13 cellular contexts compared by ENCODE assay signal in genomic region chr19:33402421-33403220, GRCh38. TPM values are rescaled to one million over a fixed set of nuclear protein-coding genes. Genes with fewer than 3 reads are reported as not detected.
DNase-seq lines count a peak whose midpoint lies in the region; ATAC-seq and TF ChIP-seq lines count a peak whose summit lies in the region.
"Had no signal": no experiment of that assay in that cellular context is flagged by ENCODE, and none has a peak within 500 bp of the region (broad histone marks: within the 10 kb centered on the region; RNA-seq: fewer than 3 reads in every experiment).

No MANE protein-coding gene starts in this region.

- intact Hi-C loops in activated naive CD4-positive, alpha-beta T cell treated with anti-CD3 and anti-CD28 coated beads for 36 hours (cut with micrococcal nuclease) = no loop called here

- H3K36me3 ChIP-seq in RWPE2 (ENCODE audit: low read depth) = no peaks in the 10 kb centered on the region
- H3K36me3 ChIP-seq in kidney epithelial cell (ENCODE audit: control insufficient read depth, insufficient read depth, low read length) = no peaks in the 10 kb centered on the region
- peaks cover 0 to 22% (median 7%) of the 10 kb centered on the region in 5 donors for H3K36me3 ChIP-seq in subcutaneous abdominal adipose tissue (ENCODE audit: control insufficient read depth in 5 of 5, insufficient read depth in 5 of 5, low read length in 5 of 5)
- H3K36me3 ChIP-seq: vagina had no signal

- H3K36me3 Mint-ChIP-seq in activated naive CD4-positive, alpha-beta T cell treated with anti-CD3 and anti-CD28 coated beads for 36 hours (ENCODE audit: low read depth) = no peaks in the 10 kb centered on the region

- CTCF ChIA-PET in activated naive CD4-positive, alpha-beta T cell treated with anti-CD3 and anti-CD28 coated beads for 36 hours (lab: Charles Lee) = interaction anchor here (5.1 kb wide), 1 partner anchor 160 kb away, joined by 31 read pairs; no protein-coding TSS in a partner anchor

- H3K9ac ChIP-seq in subcutaneous abdominal adipose tissue (ENCODE audit: low read length in 5 of 5) = no peak overlapping the region

- no peaks in the 10 kb centered on the region for H3K9me3 Mint-ChIP-seq in activated naive CD4-positive, alpha-beta T cell treated with anti-CD3 and anti-CD28 coated beads for 36 hours
- H3K9me3 Mint-ChIP-seq: HFFc6 had no signal

- no peak overlapping the region for H3K4me3 Mint-ChIP-seq in activated naive CD4-positive, alpha-beta T cell treated with anti-CD3 and anti-CD28 coated beads for 36 hours
- H3K4me3 Mint-ChIP-seq: HFFc6 had no signal

- DNase-seq in activated naive CD4-positive, alpha-beta T cell treated with anti-CD3 and anti-CD28 coated beads, Interleukin-2, amount 50 U/mL, for 16 hours = peak; percentile 7
- DNase-seq in activated naive CD4-positive, alpha-beta T cell treated with anti-CD3 and anti-CD28 coated beads for 36 hours = no peak
- DNase-seq in RWPE2 (ENCODE audit: low spot score) (peak; percentile 52), kidney epithelial cell (ENCODE audit: low read depth) (no peak), EL (no peak), ureter (ENCODE audit: low spot score) (no peak)
- DNase-seq: activated CD4-positive, alpha-beta T cell treated with anti-CD3 and anti-CD28 coated beads for 4 hours; HFFc6; hypothalamus; NCI-H774 had no signal

- H3K27me3 ChIP-seq in RWPE2 (ENCODE audit: insufficient read depth, poor library complexity, severe bottlenecking) (no peaks in the 10 kb centered on the region), kidney epithelial cell (ENCODE audit: control insufficient read depth, insufficient read depth, low read length) (no peaks in the 10 kb centered on the region), subcutaneous abdominal adipose tissue (ENCODE audit: control insufficient read depth in 5 of 5, insufficient read depth in 4 of 5, low read length in 5 of 5) (no peaks in the 10 kb centered on the region)
- H3K27me3 ChIP-seq: vagina had no signal

- no peak overlapping the region for H3K27ac ChIP-seq in RWPE2 (ENCODE audit: poor library complexity, severe bottlenecking)
- peak overlapping the region; percentile 32 for H3K27ac ChIP-seq in subcutaneous abdominal adipose tissue (ENCODE audit: low read depth, low read length)
- H3K27ac ChIP-seq: vagina had no signal

- no peak for TF ChIP-seq CTCF in RWPE2 (IDR thresholded peaks at IDR 0.05; ENCODE audit: poor library complexity, severe bottlenecking)
- peak; percentile 9 for TF ChIP-seq CTCF in kidney epithelial cell (IDR thresholded peaks at IDR 0.05; ENCODE audit: insufficient read depth, low read length, poor library complexity, severe bottlenecking)

- H3K27ac Mint-ChIP-seq in activated naive CD4-positive, alpha-beta T cell treated with anti-CD3 and anti-CD28 coated beads for 36 hours = no peak overlapping the region
- H3K27ac Mint-ChIP-seq: HFFc6 had no signal

- peak; percentile 33; the same call in 2 of the 3 replicates for ATAC-seq in RWPE2 (ENCODE audit: low read depth)
- no peak for ATAC-seq in GM19328 (IDR thresholded peaks at IDR 0.05; ENCODE audit: unreplicated experiment)

- H3K4me1 ChIP-seq in RWPE2 (ENCODE audit: insufficient read depth, poor library complexity, severe bottlenecking) = no peaks in the 10 kb centered on the region
- peaks cover 3 to 54% (median 42%) of the 10 kb centered on the region in 5 donors for H3K4me1 ChIP-seq in subcutaneous abdominal adipose tissue (ENCODE audit: control insufficient read depth in 5 of 5, insufficient read depth in 5 of 5, low read length in 5 of 5)

- no peaks in the 10 kb centered on the region for H3K27me3 Mint-ChIP-seq in activated naive CD4-positive, alpha-beta T cell treated with anti-CD3 and anti-CD28 coated beads for 36 hours (ENCODE audit: low read depth)

- H3K4me3 ChIP-seq in RWPE2 (ENCODE audit: severe bottlenecking) = no peak overlapping the region
- no peak overlapping the region for H3K4me3 ChIP-seq in kidney epithelial cell (ENCODE audit: low read depth, low read length)
- H3K4me3 ChIP-seq in subcutaneous abdominal adipose tissue (ENCODE audit: low read depth in 1 of 5, low read length in 5 of 5) = no peak overlapping the region
- H3K4me3 ChIP-seq: vagina had no signal

- no peaks in the 10 kb centered on the region for H3K4me1 Mint-ChIP-seq in activated naive CD4-positive, alpha-beta T cell treated with anti-CD3 and anti-CD28 coated beads for 36 hours (ENCODE audit: low read depth)

- H3K9me3 ChIP-seq in RWPE2 (ENCODE audit: severe bottlenecking) = no peaks in the 10 kb centered on the region
- H3K9me3 ChIP-seq in subcutaneous abdominal adipose tissue (ENCODE audit: control insufficient read depth in 5 of 5, low read length in 5 of 5) = no peaks in the 10 kb centered on the region
- H3K9me3 ChIP-seq: vagina had no signal

RNA-seq across cellular contexts. Expression of gene CEBPG, which starts 29.1 kb away (rescaled TPM):
- 10 to 100 TPM; 37.3 to 38.7 TPM for total RNA-seq in activated naive CD4-positive, alpha-beta T cell treated with anti-CD3 and anti-CD28 coated beads for 36 hours
- total RNA-seq in kidney epithelial cell (51.7 and 55.7 TPM in 2 replicates), ureter (31.3 TPM)

Comparison
In these comparisons a context has a peak if more than half of its experiments do, and no peak if none do; other contexts are left out.
1. DNase-seq: peak in activated naive CD4-positive, alpha-beta T cell treated with anti-CD3 and anti-CD28 coated beads, Interleukin-2, amount 50 U/mL, for 16 hours (single experiment) and RWPE2 (single experiment); none in activated naive CD4-positive, alpha-beta T cell treated with anti-CD3 and anti-CD28 coated beads for 36 hours (single experiment), kidney epithelial cell (single experiment), EL (single experiment) and ureter (single experiment).